15 cellular contexts compared by ENCODE assay signal in genomic region chr12:48651681-48652080, GRCh38. TPM values are rescaled to one million over a fixed set of nuclear protein-coding genes. Genes with fewer than 3 reads are reported as not detected.
DNase-seq lines count a peak whose midpoint lies in the region; ATAC-seq and TF ChIP-seq lines count a peak whose summit lies in the region.
"Had no signal": no experiment of that assay in that cellular context is flagged by ENCODE, and none has a peak within 500 bp of the region (broad histone marks: within the 10 kb centered on the region; RNA-seq: fewer than 3 reads in every experiment).

No MANE protein-coding gene starts in this region.

- H3K27me3 Mint-ChIP-seq in activated T-cell treated with anti-CD3 and anti-CD28 coated beads, Interleukin-2, amount 50 U/mL, for 24 hours = no peaks in the 10 kb centered on the region
- no peaks in the 10 kb centered on the region for H3K27me3 Mint-ChIP-seq in activated T-cell treated with anti-CD3 and anti-CD28 coated beads, Interleukin-2, amount 50 U/mL, for 4 hours (ENCODE audit: low read depth)
- H3K27me3 Mint-ChIP-seq in CD8-positive, alpha-beta T cell (ENCODE audit: low read depth) = no peaks in the 10 kb centered on the region
- H3K27me3 Mint-ChIP-seq in WTC11 (ENCODE audit: low read depth) = no peaks in the 10 kb centered on the region
- H3K27me3 Mint-ChIP-seq in naive thymus-derived CD8-positive, alpha-beta T cell = no peaks in the 10 kb centered on the region

- intact Hi-C loops in CD8-positive, alpha-beta T cell (cut with DNase I, micrococcal nuclease) = no loop called here

- peaks cover 27% of the 10 kb centered on the region for H3K36me3 ChIP-seq in CD8-positive, alpha-beta T cell (ENCODE audit: insufficient read depth, low read length)

- no peak overlapping the region for H3K27ac ChIP-seq in CD8-positive, alpha-beta T cell (ENCODE audit: low read depth, low read length)
- H3K27ac ChIP-seq in foreskin keratinocyte = no peak overlapping the region
- H3K27ac ChIP-seq: SJCRH30 had no signal

- no peaks in the 10 kb centered on the region for H3K27me3 ChIP-seq in CD8-positive, alpha-beta T cell (ENCODE audit: insufficient read depth, low read length)
- no peaks in the 10 kb centered on the region for H3K27me3 ChIP-seq in foreskin keratinocyte
- H3K27me3 ChIP-seq: SJCRH30 had no signal

- no peaks in the 10 kb centered on the region for H3K4me1 Mint-ChIP-seq in activated T-cell treated with anti-CD3 and anti-CD28 coated beads, Interleukin-2, amount 50 U/mL, for 24 hours (ENCODE audit: low read depth)
- no peaks in the 10 kb centered on the region for H3K4me1 Mint-ChIP-seq in activated T-cell treated with anti-CD3 and anti-CD28 coated beads, Interleukin-2, amount 50 U/mL, for 4 hours (ENCODE audit: low read depth)
- peaks cover 5% of the 10 kb centered on the region for H3K4me1 Mint-ChIP-seq in CD8-positive, alpha-beta T cell (ENCODE audit: low read depth)
- no peaks in the 10 kb centered on the region for H3K4me1 Mint-ChIP-seq in WTC11
- peaks cover 4 to 16% (median 8%) of the 10 kb centered on the region in 4 donors for H3K4me1 Mint-ChIP-seq in naive thymus-derived CD8-positive, alpha-beta T cell

- peaks cover 91% of the 10 kb centered on the region for H3K36me3 Mint-ChIP-seq in activated T-cell treated with anti-CD3 and anti-CD28 coated beads, Interleukin-2, amount 50 U/mL, for 24 hours (ENCODE audit: low read depth)
- H3K36me3 Mint-ChIP-seq in activated T-cell treated with anti-CD3 and anti-CD28 coated beads, Interleukin-2, amount 50 U/mL, for 4 hours (ENCODE audit: insufficient read depth) = peaks cover 27% of the 10 kb centered on the region
- H3K36me3 Mint-ChIP-seq in CD8-positive, alpha-beta T cell = peaks cover 76% of the 10 kb centered on the region
- H3K36me3 Mint-ChIP-seq in WTC11 = peaks cover 40% of the 10 kb centered on the region
- peaks cover 6 to 76% (median 23%) of the 10 kb centered on the region in 3 donors for H3K36me3 Mint-ChIP-seq in naive thymus-derived CD8-positive, alpha-beta T cell

- DNase-seq in activated T-cell treated with anti-CD3 and anti-CD28 coated beads, Interleukin-2, amount 50 U/mL, for 24 hours = no peak
- no peak for DNase-seq in activated T-cell treated with anti-CD3 and anti-CD28 coated beads, Interleukin-2, amount 50 U/mL, for 4 hours
- no peak for DNase-seq in CD8-positive, alpha-beta T cell
- DNase-seq in WTC11 (ENCODE audit: low spot score) = no peak
- no peak for DNase-seq in naive thymus-derived CD8-positive, alpha-beta T cell
- no peak for DNase-seq in foreskin keratinocyte
- DNase-seq in MV-4-11 (lab: John Stamatoyannopoulos, UW) = no peak
- DNase-seq in NCI-H1417 treated with DMSO at 0.1 percent for 48 hours (lab: John Stamatoyannopoulos, UW) = no peak
- DNase-seq: ACHN, NCI-H226, NCI-H526 treated with DMSO at 0.1 percent for 48 hours, OCI-M1, RPMI8226, SJCRH30 had no signal

- H3K4me3 Mint-ChIP-seq in activated T-cell treated with anti-CD3 and anti-CD28 coated beads, Interleukin-2, amount 50 U/mL, for 24 hours = no peak overlapping the region
- no peak overlapping the region for H3K4me3 Mint-ChIP-seq in activated T-cell treated with anti-CD3 and anti-CD28 coated beads, Interleukin-2, amount 50 U/mL, for 4 hours
- H3K4me3 Mint-ChIP-seq in CD8-positive, alpha-beta T cell = no peak overlapping the region
- H3K4me3 Mint-ChIP-seq in WTC11 = no peak overlapping the region
- H3K4me3 Mint-ChIP-seq in naive thymus-derived CD8-positive, alpha-beta T cell = no peak overlapping the region

- CTCF ChIA-PET in CD8-positive, alpha-beta T cell (lab: Charles Lee) = no interaction called here
- CTCF ChIA-PET in WTC11 (lab: Charles Lee) = no interaction called here

- no peak overlapping the region for H3K4me3 ChIP-seq in CD8-positive, alpha-beta T cell (ENCODE audit: low read depth, low read length)
- H3K4me3 ChIP-seq: HAP-1, SJCRH30 had no signal

- no peak for ATAC-seq in activated T-cell treated with anti-CD3 and anti-CD28 coated beads, Interleukin-2, amount 50 U/mL, for 4 hours
- ATAC-seq in CD8-positive, alpha-beta T cell = no peak
- no peak; the same call in 1 of the 2 replicates for ATAC-seq in WTC11
- ATAC-seq in naive thymus-derived CD8-positive, alpha-beta T cell = peak; percentile 10 to 30
- no peak for ATAC-seq in foreskin keratinocyte

- POLR2A ChIA-PET in CD8-positive, alpha-beta T cell (lab: Charles Lee) = no interaction called here
- POLR2A ChIA-PET in WTC11 (lab: Charles Lee) = no interaction called here
- POLR2A ChIA-PET in naive thymus-derived CD8-positive, alpha-beta T cell (lab: Charles Lee) = no interaction called here

- no peaks in the 10 kb centered on the region for H3K4me1 ChIP-seq in CD8-positive, alpha-beta T cell (ENCODE audit: insufficient read depth, low read length)
- H3K4me1 ChIP-seq in foreskin keratinocyte = no peaks in the 10 kb centered on the region
- H3K4me1 ChIP-seq: HAP-1, SJCRH30 had no signal

- no peaks in the 10 kb centered on the region for H3K9me3 Mint-ChIP-seq in activated T-cell treated with anti-CD3 and anti-CD28 coated beads, Interleukin-2, amount 50 U/mL, for 24 hours
- H3K9me3 Mint-ChIP-seq in activated T-cell treated with anti-CD3 and anti-CD28 coated beads, Interleukin-2, amount 50 U/mL, for 4 hours = no peaks in the 10 kb centered on the region
- no peaks in the 10 kb centered on the region for H3K9me3 Mint-ChIP-seq in CD8-positive, alpha-beta T cell
- no peaks in the 10 kb centered on the region for H3K9me3 Mint-ChIP-seq in WTC11
- H3K9me3 Mint-ChIP-seq in naive thymus-derived CD8-positive, alpha-beta T cell = no peaks in the 10 kb centered on the region

- H3K27ac Mint-ChIP-seq in activated T-cell treated with anti-CD3 and anti-CD28 coated beads, Interleukin-2, amount 50 U/mL, for 24 hours = peak overlapping the region; percentile 22
- peak overlapping the region; percentile 14 for H3K27ac Mint-ChIP-seq in CD8-positive, alpha-beta T cell
- peak overlapping the region; percentile 72; the same call in 1 of the 2 replicates for H3K27ac Mint-ChIP-seq in WTC11
- peak overlapping the region in 8 of 10 donors; percentile 35 to 85 (median 69) for H3K27ac Mint-ChIP-seq in naive thymus-derived CD8-positive, alpha-beta T cell

- H3K9me3 ChIP-seq in CD8-positive, alpha-beta T cell (ENCODE audit: low read length) = no peaks in the 10 kb centered on the region
- H3K9me3 ChIP-seq: HAP-1, SJCRH30 had no signal

- TF ChIP-seq CTCF in CD8-positive, alpha-beta T cell (IDR thresholded peaks at IDR 0.05) = no peak
- TF ChIP-seq CTCF in WTC11 (IDR thresholded peaks at IDR 0.05) = no peak
- TF ChIP-seq CTCF in foreskin keratinocyte (conservative IDR thresholded peaks at IDR 0.05) = no peak

TF ChIP-seq in WTC11, 78 proteins besides CTCF, POLR2A, EP300 and RAD21 (continues in another document):
- TF ChIP-seq NFE2L1 (CRISPR knock-in tag; IDR thresholded peaks at IDR 0.05) = no peak
- no peak for TF ChIP-seq E2F5 (CRISPR knock-in tag; IDR thresholded peaks at IDR 0.05)
- TF ChIP-seq ZNF416 (CRISPR knock-in tag; IDR thresholded peaks at IDR 0.05) = no peak
- TF ChIP-seq USF1 (CRISPR knock-in tag; IDR thresholded peaks at IDR 0.05) = no peak
- no peak for TF ChIP-seq ZNF423 (CRISPR knock-in tag; IDR thresholded peaks at IDR 0.05)
- no peak for TF ChIP-seq PREB (CRISPR knock-in tag; IDR thresholded peaks at IDR 0.05; ENCODE audit: borderline replicate concordance)
- no peak for TF ChIP-seq ATF2 (CRISPR knock-in tag; IDR thresholded peaks at IDR 0.05; ENCODE audit: borderline replicate concordance, low read depth)
- no peak for TF ChIP-seq GTF2I (CRISPR knock-in tag; conservative IDR thresholded peaks at IDR 0.05)
- no peak for TF ChIP-seq EMX1 (CRISPR knock-in tag; IDR thresholded peaks at IDR 0.05)
- no peak for TF ChIP-seq SMAD4 (CRISPR knock-in tag; IDR thresholded peaks at IDR 0.05)
- no peak for TF ChIP-seq ZNF232 (CRISPR knock-in tag; IDR thresholded peaks at IDR 0.05)

RNA-seq across cellular contexts. Expression of gene KANSL2, which starts 30.4 kb away (rescaled TPM):
- total RNA-seq in activated T-cell treated with anti-CD3 and anti-CD28 coated beads, Interleukin-2, amount 50 U/mL, for 4 hours = 10 to 100 TPM; 47.9 to 68.1 (median 68.0) TPM
- 100 to 1,000 TPM; 175 to 179 TPM for total RNA-seq in CD8-positive, alpha-beta T cell
- total RNA-seq in WTC11 (2021) (38.4 to 48.1 TPM (median 41.1 TPM) in 3 replicates), foreskin keratinocyte (29.1 and 31.1 TPM in 2 replicates)
- 10 to 100 TPM; 83.3 to 92.4 TPM for total RNA-seq in naive thymus-derived CD8-positive, alpha-beta T cell
- 10 to 100 TPM; 21.0 to 30.2 (median 27.4) TPM for polyA plus RNA-seq in naive thymus-derived CD8-positive, alpha-beta T cell
- polyA plus RNA-seq in foreskin keratinocyte = 21.0 and 26.5 TPM in 2 replicates

Comparison
In these comparisons a context has a peak if more than half of its experiments do, and no peak if none do; other contexts are left out.
1. H3K27ac Mint-ChIP-seq: peak in every context shown above with its lines; median percentile 72 in WTC11; 69 in naive thymus-derived CD8-positive, alpha-beta T cell; 22 in activated T-cell treated with anti-CD3 and anti-CD28 coated beads, Interleukin-2, amount 50 U/mL, for 24 hours; 14 in CD8-positive, alpha-beta T cell.
2. ATAC-seq: peak in naive thymus-derived CD8-positive, alpha-beta T cell (2 of 2); none in activated T-cell treated with anti-CD3 and anti-CD28 coated beads, Interleukin-2, amount 50 U/mL, for 4 hours (0 of 2), CD8-positive, alpha-beta T cell (single experiment), WTC11 (single experiment) and foreskin keratinocyte (single experiment).